In genomic region chr16:10629592-10629963, GRCh38 we compare ENCODE assay signal across 1 cellular context.
TF ChIP-seq lines count a peak whose summit lies in the region.

No MANE protein-coding gene starts in this region.

TF ChIP-seq in K562, 482 proteins besides CTCF, POLR2A, EP300 and RAD21 (continued from another document):
- TF ChIP-seq, protein P1, sequence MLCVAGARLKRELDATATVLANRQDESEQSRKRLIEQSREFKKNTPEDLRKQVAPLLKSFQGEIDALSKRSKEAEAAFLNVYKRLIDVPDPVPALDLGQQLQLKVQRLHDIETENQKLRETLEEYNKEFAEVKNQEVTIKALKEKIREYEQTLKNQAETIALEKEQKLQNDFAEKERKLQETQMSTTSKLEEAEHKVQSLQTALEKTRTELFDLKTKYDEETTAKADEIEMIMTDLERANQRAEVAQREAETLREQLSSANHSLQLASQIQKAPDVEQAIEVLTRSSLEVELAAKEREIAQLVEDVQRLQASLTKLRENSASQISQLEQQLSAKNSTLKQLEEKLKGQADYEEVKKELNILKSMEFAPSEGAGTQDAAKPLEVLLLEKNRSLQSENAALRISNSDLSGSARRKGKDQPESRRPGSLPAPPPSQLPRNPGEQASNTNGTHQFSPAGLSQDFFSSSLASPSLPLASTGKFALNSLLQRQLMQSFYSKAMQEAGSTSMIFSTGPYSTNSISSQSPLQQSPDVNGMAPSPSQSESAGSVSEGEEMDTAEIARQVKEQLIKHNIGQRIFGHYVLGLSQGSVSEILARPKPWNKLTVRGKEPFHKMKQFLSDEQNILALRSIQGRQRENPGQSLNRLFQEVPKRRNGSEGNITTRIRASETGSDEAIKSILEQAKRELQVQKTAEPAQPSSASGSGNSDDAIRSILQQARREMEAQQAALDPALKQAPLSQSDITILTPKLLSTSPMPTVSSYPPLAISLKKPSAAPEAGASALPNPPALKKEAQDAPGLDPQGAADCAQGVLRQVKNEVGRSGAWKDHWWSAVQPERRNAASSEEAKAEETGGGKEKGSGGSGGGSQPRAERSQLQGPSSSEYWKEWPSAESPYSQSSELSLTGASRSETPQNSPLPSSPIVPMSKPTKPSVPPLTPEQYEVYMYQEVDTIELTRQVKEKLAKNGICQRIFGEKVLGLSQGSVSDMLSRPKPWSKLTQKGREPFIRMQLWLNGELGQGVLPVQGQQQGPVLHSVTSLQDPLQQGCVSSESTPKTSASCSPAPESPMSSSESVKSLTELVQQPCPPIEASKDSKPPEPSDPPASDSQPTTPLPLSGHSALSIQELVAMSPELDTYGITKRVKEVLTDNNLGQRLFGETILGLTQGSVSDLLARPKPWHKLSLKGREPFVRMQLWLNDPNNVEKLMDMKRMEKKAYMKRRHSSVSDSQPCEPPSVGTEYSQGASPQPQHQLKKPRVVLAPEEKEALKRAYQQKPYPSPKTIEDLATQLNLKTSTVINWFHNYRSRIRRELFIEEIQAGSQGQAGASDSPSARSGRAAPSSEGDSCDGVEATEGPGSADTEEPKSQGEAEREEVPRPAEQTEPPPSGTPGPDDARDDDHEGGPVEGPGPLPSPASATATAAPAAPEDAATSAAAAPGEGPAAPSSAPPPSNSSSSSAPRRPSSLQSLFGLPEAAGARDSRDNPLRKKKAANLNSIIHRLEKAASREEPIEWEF (CRISPR knock-in tag; IDR thresholded peaks at IDR 0.05): no peak
- no peak for TF ChIP-seq ZNF696 (CRISPR knock-in tag; conservative IDR thresholded peaks at IDR 0.05)
- no peak for TF ChIP-seq IRF2 (CRISPR knock-in tag; IDR thresholded peaks at IDR 0.05)
- no peak for TF ChIP-seq SP2 (IDR thresholded peaks at IDR 0.05; ENCODE audit: extremely low read depth, low read depth, low read length, poor library complexity, severe bottlenecking)
- no peak for TF ChIP-seq MLX (CRISPR knock-in tag; conservative IDR thresholded peaks at IDR 0.05)
- TF ChIP-seq SMAD4 (CRISPR knock-in tag; conservative IDR thresholded peaks at IDR 0.05): no peak
- no peak for TF ChIP-seq NR0B1 (IDR thresholded peaks at IDR 0.05; ENCODE audit: partially characterized antibody)
- TF ChIP-seq, protein P2, sequence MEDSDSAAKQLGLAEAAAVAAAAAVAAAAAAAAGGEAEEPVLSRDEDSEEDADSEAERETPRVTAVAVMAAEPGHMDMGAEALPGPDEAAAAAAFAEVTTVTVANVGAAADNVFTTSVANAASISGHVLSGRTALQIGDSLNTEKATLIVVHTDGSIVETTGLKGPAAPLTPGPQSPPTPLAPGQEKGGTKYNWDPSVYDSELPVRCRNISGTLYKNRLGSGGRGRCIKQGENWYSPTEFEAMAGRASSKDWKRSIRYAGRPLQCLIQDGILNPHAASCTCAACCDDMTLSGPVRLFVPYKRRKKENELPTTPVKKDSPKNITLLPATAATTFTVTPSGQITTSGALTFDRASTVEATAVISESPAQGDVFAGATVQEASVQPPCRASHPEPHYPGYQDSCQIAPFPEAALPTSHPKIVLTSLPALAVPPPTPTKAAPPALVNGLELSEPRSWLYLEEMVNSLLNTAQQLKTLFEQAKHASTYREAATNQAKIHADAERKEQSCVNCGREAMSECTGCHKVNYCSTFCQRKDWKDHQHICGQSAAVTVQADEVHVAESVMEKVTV (CRISPR knock-in tag; IDR thresholded peaks at IDR 0.05): no peak
- TF ChIP-seq TRIM24 (IDR thresholded peaks at IDR 0.05): no peak
- TF ChIP-seq KLF10 (CRISPR knock-in tag; IDR thresholded peaks at IDR 0.05): no peak
- TF ChIP-seq SPI1 (IDR thresholded peaks at IDR 0.05; ENCODE audit: borderline replicate concordance, low read depth, low read length): peak; percentile 45; the same call in 1 of the 2 replicates
- TF ChIP-seq, protein P3, sequence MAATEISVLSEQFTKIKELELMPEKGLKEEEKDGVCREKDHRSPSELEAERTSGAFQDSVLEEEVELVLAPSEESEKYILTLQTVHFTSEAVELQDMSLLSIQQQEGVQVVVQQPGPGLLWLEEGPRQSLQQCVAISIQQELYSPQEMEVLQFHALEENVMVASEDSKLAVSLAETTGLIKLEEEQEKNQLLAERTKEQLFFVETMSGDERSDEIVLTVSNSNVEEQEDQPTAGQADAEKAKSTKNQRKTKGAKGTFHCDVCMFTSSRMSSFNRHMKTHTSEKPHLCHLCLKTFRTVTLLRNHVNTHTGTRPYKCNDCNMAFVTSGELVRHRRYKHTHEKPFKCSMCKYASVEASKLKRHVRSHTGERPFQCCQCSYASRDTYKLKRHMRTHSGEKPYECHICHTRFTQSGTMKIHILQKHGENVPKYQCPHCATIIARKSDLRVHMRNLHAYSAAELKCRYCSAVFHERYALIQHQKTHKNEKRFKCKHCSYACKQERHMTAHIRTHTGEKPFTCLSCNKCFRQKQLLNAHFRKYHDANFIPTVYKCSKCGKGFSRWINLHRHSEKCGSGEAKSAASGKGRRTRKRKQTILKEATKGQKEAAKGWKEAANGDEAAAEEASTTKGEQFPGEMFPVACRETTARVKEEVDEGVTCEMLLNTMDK (IDR thresholded peaks at IDR 0.05; ENCODE audit: borderline replicate concordance, insufficient read depth, low read depth, low read length, poor library complexity, severe bottlenecking): peak; percentile 33
